18 cellular contexts compared by ENCODE assay signal in genomic region chrX:71085900-71086299, GRCh38. TPM values are rescaled to one million over a fixed set of nuclear protein-coding genes. Genes with fewer than 3 reads are reported as not detected.
DNase-seq lines count a peak whose midpoint lies in the region; TF ChIP-seq lines count a peak whose summit lies in the region.
"Had no signal": no experiment of that assay in that cellular context is flagged by ENCODE, and none has a peak within 500 bp of the region (broad histone marks: within the 10 kb centered on the region; RNA-seq: fewer than 3 reads in every experiment).

No MANE protein-coding gene starts in this region.

- H3K36me3 Mint-ChIP-seq in type B pancreatic cell, result no peaks in the 10 kb centered on the region
- H3K36me3 Mint-ChIP-seq: CD8-positive, alpha-beta T cell had no signal

- TF ChIP-seq CTCF in HEK293 (tag by site-specific recombination; IDR thresholded peaks at IDR 0.05) (no peak), type B pancreatic cell (conservative IDR thresholded peaks at IDR 0.05) (no peak)

- no peaks in the 10 kb centered on the region for H3K9me3 ChIP-seq in HEK293 (ENCODE audit: control insufficient read depth, insufficient read depth, low read depth, low read length)
- H3K9me3 ChIP-seq: A549; BLaER1 treated with 17β-estradiol and CSF1 and Interleukin-3, amounts not matched to agents 10 nM and 100 nM; Caco-2 had no signal

- no peaks in the 10 kb centered on the region for H3K27me3 Mint-ChIP-seq in type B pancreatic cell
- H3K27me3 Mint-ChIP-seq: B cell; CD4-positive, alpha-beta T cell had no signal

- DNase-seq in DMS 273 (lab: John Stamatoyannopoulos, UW; ENCODE audit: unreplicated experiment), result peak; percentile 25
- no peak for DNase-seq in DMS 273 treated with DMSO at 0.1 percent for 48 hours (lab: John Stamatoyannopoulos, UW)
- DNase-seq in type B pancreatic cell (ENCODE audit: extremely low spot score, unreplicated experiment), result peak; percentile 20
- DNase-seq in amniotic stem cell (lab: John Stamatoyannopoulos, UW), result no peak
- DNase-seq: AML-193; Caco-2; Calu3; CD4-positive, alpha-beta T cell; CD8-positive, alpha-beta T cell; DMS79 treated with DMSO at 0.1 percent for 48 hours; GF-D8 had no signal

- H3K27ac ChIP-seq in HEK293 (ENCODE audit: extremely low read depth, low read depth, low read length), result no peak overlapping the region
- H3K27ac ChIP-seq: 22Rv1; A549; BLaER1 treated with 17β-estradiol and CSF1 and Interleukin-3, amounts not matched to agents 10 nM and 100 nM; C4-2B had no signal

- H3K36me3 ChIP-seq in HEK293 (ENCODE audit: control insufficient read depth in 2 of 2, insufficient read depth in 1 of 2, low read length in 2 of 2), result no peaks in the 10 kb centered on the region; a peak in 1 of 3 replicates
- H3K36me3 ChIP-seq: BLaER1 treated with 17β-estradiol and CSF1 and Interleukin-3, amounts not matched to agents 10 nM and 100 nM had no signal

- no peaks in the 10 kb centered on the region for H3K4me1 Mint-ChIP-seq in type B pancreatic cell (ENCODE audit: unreplicated experiment)
- H3K4me1 Mint-ChIP-seq: B cell had no signal

- no peak overlapping the region for H3K27ac Mint-ChIP-seq in type B pancreatic cell
- H3K27ac Mint-ChIP-seq: B cell; CD4-positive, alpha-beta T cell; CD8-positive, alpha-beta T cell had no signal

- H3K4me1 ChIP-seq in HEK293 (ENCODE audit: control insufficient read depth, insufficient read depth, low read length), result peaks cover 12% of the 10 kb centered on the region
- H3K4me1 ChIP-seq: BLaER1 treated with 17β-estradiol and CSF1 and Interleukin-3, amounts not matched to agents 10 nM and 100 nM had no signal

- H3K4me3 ChIP-seq in HEK293 (ENCODE audit: low read depth, low read length), result no peak overlapping the region
- H3K4me3 ChIP-seq: A549; BLaER1 treated with 17β-estradiol and CSF1 and Interleukin-3, amounts not matched to agents 10 nM and 100 nM had no signal

- H3K4me3 Mint-ChIP-seq in type B pancreatic cell, result no peak overlapping the region
- H3K4me3 Mint-ChIP-seq: B cell; CD4-positive, alpha-beta T cell; CD8-positive, alpha-beta T cell had no signal

- no peaks in the 10 kb centered on the region for H3K9me3 Mint-ChIP-seq in type B pancreatic cell
- H3K9me3 Mint-ChIP-seq: CD4-positive, alpha-beta T cell; CD8-positive, alpha-beta T cell had no signal

- POLR2A ChIA-PET in HEK293 (lab: Yijun Ruan, JAX), result interaction anchor here (1.0 kb wide), 1 partner anchor 11 kb away, joined by 3 read pairs; no protein-coding TSS in a partner anchor

- CTCF ChIA-PET in HEK293 (lab: Yijun Ruan, JAX), result interaction anchor here (0.6 kb wide), 1 partner anchor 126 kb away, joined by 4 read pairs; no protein-coding TSS in a partner anchor

TF ChIP-seq in HEK293, 187 proteins besides CTCF, POLR2A, EP300 and RAD21:
- TF ChIP-seq ZBTB8A (tag by site-specific recombination; IDR thresholded peaks at IDR 0.05) (peak; percentile 35; the same call in 1 of the 2 replicates), ZNF341 (tag by site-specific recombination; IDR thresholded peaks at IDR 0.05; ENCODE audit: low read depth) (no peak), ZBTB17 (tag by site-specific recombination; IDR thresholded peaks at IDR 0.05) (peak; percentile 66), ZNF561 (tag by site-specific recombination; IDR thresholded peaks at IDR 0.05; ENCODE audit: borderline replicate concordance) (no peak), ZNF16 (tag by site-specific recombination; IDR thresholded peaks at IDR 0.05; ENCODE audit: low read depth) (peak; percentile 18; the same call in 1 of the 2 replicates)
- TF ChIP-seq, protein P1, sequence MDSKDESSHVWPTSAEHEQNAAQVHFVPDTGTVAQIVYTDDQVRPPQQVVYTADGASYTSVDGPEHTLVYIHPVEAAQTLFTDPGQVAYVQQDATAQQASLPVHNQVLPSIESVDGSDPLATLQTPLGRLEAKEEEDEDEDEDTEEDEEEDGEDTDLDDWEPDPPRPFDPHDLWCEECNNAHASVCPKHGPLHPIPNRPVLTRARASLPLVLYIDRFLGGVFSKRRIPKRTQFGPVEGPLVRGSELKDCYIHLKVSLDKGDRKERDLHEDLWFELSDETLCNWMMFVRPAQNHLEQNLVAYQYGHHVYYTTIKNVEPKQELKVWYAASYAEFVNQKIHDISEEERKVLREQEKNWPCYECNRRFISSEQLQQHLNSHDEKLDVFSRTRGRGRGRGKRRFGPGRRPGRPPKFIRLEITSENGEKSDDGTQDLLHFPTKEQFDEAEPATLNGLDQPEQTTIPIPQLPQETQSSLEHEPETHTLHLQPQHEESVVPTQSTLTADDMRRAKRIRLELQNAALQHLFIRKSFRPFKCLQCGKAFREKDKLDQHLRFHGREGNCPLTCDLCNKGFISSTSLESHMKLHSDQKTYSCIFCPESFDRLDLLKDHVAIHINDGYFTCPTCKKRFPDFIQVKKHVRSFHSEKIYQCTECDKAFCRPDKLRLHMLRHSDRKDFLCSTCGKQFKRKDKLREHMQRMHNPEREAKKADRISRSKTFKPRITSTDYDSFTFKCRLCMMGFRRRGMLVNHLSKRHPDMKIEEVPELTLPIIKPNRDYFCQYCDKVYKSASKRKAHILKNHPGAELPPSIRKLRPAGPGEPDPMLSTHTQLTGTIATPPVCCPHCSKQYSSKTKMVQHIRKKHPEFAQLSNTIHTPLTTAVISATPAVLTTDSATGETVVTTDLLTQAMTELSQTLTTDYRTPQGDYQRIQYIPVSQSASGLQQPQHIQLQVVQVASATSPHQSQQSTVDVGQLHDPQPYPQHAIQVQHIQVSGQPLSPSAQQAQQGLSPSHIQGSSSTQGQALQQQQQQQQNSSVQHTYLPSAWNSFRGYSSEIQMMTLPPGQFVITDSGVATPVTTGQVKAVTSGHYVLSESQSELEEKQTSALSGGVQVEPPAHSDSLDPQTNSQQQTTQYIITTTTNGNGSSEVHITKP (tag by site-specific recombination; IDR thresholded peaks at IDR 0.05), result peak; percentile 76

RNA-seq across cellular contexts. Expression of gene FOXO4, which starts 9.8 kb away (rescaled TPM):
- 18.8 and 34.1 TPM in 2 replicates for total RNA-seq in type B pancreatic cell (ENCODE audit: low replicate concordance)

RNA-seq across cellular contexts. Expression of gene SNX12, which starts 17.8 kb away (rescaled TPM):
- total RNA-seq in type B pancreatic cell (ENCODE audit: low replicate concordance), result 67.0 and 79.3 TPM in 2 replicates

RNA-seq across cellular contexts. Expression of gene CXorf65, which starts 20.6 kb away (rescaled TPM):
- total RNA-seq in type B pancreatic cell (ENCODE audit: low replicate concordance), result not detected in 2 replicates
- total RNA-seq: A172, Caco-2, Calu3 had no signal

RNA-seq across cellular contexts. Expression of gene IL2RG, which starts 25.5 kb away (rescaled TPM):
- total RNA-seq in type B pancreatic cell (ENCODE audit: low replicate concordance), result 1.5 and 5.2 TPM in 2 replicates

RNA-seq across cellular contexts. Expression of gene MED12, which starts 32.5 kb away (rescaled TPM):
- 44.1 and 77.2 TPM in 2 replicates for total RNA-seq in type B pancreatic cell (ENCODE audit: low replicate concordance)

Comparison
In these comparisons a context has a peak if more than half of its experiments do, and no peak if none do; other contexts are left out.
1. DNase-seq: peak in DMS 273 (single experiment) and type B pancreatic cell (single experiment); none in DMS 273 treated with DMSO at 0.1 percent for 48 hours (single experiment) and amniotic stem cell (single experiment).